In the genomic region with DNA sequence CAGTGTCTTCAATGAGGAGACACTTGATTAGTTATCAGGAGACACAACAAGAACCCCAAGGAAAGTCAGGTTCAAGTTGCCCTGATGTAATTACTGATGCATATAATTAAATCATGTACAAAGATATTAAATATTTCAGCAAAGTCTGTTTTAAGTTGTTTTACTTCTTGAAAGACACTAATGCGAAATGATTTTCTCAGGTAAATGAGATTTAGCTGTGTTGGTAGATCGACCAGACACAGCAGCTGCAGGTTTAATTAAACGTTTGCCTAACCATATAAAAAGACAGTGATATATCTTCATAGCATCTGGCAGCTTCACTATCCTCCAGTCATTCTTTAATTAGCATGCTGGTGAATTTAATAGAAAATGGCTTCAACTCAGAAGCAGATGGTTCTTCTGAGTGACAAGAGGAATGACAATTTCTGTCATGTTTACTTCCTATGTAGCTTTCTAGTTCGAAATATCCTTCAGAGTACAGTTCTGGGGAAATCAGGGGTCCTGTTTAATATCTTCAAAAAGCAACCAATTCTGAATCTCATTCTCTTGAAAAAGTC, we compare ENCODE assay signal across 22 cellular contexts.
DNase-seq lines count a peak whose midpoint lies in the region; ATAC-seq lines count a peak whose summit lies in the region.
"Had no signal": no experiment of that assay in that cellular context is flagged by ENCODE, and none has a peak within 500 bp of the region (broad histone marks: within the 10 kb centered on the region; RNA-seq: fewer than 3 reads in every experiment).

No MANE protein-coding gene starts in this region.

- H3K27me3 ChIP-seq in Karpas-422 (ENCODE audit: low read length), result no peaks in the 10 kb centered on the region
- H3K27me3 ChIP-seq: gastrocnemius medialis had no signal

- no peak overlapping the region for H3K4me2 ChIP-seq in Karpas-422 (ENCODE audit: low read depth, low read length, poor library complexity, severe bottlenecking)

- no peak overlapping the region for H3K4me3 ChIP-seq in Karpas-422 (ENCODE audit: low read length)
- H3K4me3 ChIP-seq: gastrocnemius medialis, left ventricle myocardium inferior, SK-N-MC had no signal

- no peaks in the 10 kb centered on the region for H3K4me1 ChIP-seq in Karpas-422 (ENCODE audit: low read length)
- H3K4me1 ChIP-seq: gastrocnemius medialis had no signal

- no peaks in the 10 kb centered on the region for H3K36me3 ChIP-seq in Karpas-422 (ENCODE audit: insufficient read depth, low read length)
- H3K36me3 ChIP-seq: gastrocnemius medialis, left ventricle myocardium inferior, WERI-Rb-1 had no signal

- no peaks in the 10 kb centered on the region for H3K9me3 ChIP-seq in Karpas-422 (ENCODE audit: low read length)
- H3K9me3 ChIP-seq: gastrocnemius medialis had no signal

- H3K79me2 ChIP-seq in Karpas-422 (ENCODE audit: low read length), result no peaks in the 10 kb centered on the region

- no peaks in the 10 kb centered on the region for H4K20me1 ChIP-seq in Karpas-422 (ENCODE audit: insufficient read depth, low read depth, low read length)

- no peak overlapping the region for H3K27ac ChIP-seq in Karpas-422 (ENCODE audit: low read length)
- H3K27ac ChIP-seq: gastrocnemius medialis, left ventricle myocardium inferior, SK-N-MC, WERI-Rb-1 had no signal

- H2AFZ ChIP-seq in Karpas-422 (ENCODE audit: low read length), result no peak overlapping the region

- in situ Hi-C loops in KBM-7 (cut with MboI; ENCODE audit: low pct_unique_long_range_greater_than_20kb, low sequenced_read_pairs), result no loop called here

- H3K9ac ChIP-seq in Karpas-422 (ENCODE audit: low read length), result no peak overlapping the region

- ATAC-seq in GM18502 (IDR thresholded peaks at IDR 0.05; ENCODE audit: poor library complexity, unreplicated experiment) (no peak), GM21526 (IDR thresholded peaks at IDR 0.05; ENCODE audit: low FRiP score, unreplicated experiment) (no peak)
- ATAC-seq: gastrocnemius medialis had no signal

- DNase-seq in Karpas-422 (peak; percentile 5), NCI-H1694 treated with DMSO at 0.1 percent for 48 hours (lab: John Stamatoyannopoulos, UW) (peak; percentile 92), NCI-H69 (lab: John Stamatoyannopoulos, UW) (peak; percentile 88), left kidney (ENCODE audit: low read depth, low spot score) (peak; percentile 16), ecto neural progenitor cell (ENCODE audit: low spot score) (no peak), KBM-7 (no peak)
- DNase-seq: activated CD4-positive, alpha-beta T cell treated with anti-CD3 and anti-CD28 coated beads, Interleukin-2, amount 50 U/mL, for 1 hour; activated naive CD4-positive, alpha-beta T cell treated with anti-CD3 and anti-CD28 coated beads, Interleukin-2, amount 10 ng/mL, durations not matched to agents 7 days and 5 days; amygdala; CD4-positive, CD25-positive, alpha-beta regulatory T cell; gastrocnemius medialis; GOT3; hippocampal formation; left ventricle myocardium inferior; naive B cell; NCI-H226; small intestine; stimulated activated CD4-positive, alpha-beta T cell treated with anti-CD3 and anti-CD28 coated beads, Interleukin-1b, Interleukin-23, amount 100 ng/mL, for 48 hours; WERI-Rb-1 had no signal

- H3K9me2 ChIP-seq in Karpas-422 (replicated peaks; ENCODE audit: insufficient read depth, low read length), result no peaks in the 10 kb centered on the region

Comparison
In these comparisons a context has a peak if more than half of its experiments do, and no peak if none do; other contexts are left out.
1. DNase-seq: peak in Karpas-422 (single experiment), NCI-H1694 treated with DMSO at 0.1 percent for 48 hours (single experiment), NCI-H69 (single experiment) and left kidney (single experiment); none in ecto neural progenitor cell (single experiment) and KBM-7 (single experiment).